17 cellular contexts compared by ENCODE assay signal in the genomic region with DNA sequence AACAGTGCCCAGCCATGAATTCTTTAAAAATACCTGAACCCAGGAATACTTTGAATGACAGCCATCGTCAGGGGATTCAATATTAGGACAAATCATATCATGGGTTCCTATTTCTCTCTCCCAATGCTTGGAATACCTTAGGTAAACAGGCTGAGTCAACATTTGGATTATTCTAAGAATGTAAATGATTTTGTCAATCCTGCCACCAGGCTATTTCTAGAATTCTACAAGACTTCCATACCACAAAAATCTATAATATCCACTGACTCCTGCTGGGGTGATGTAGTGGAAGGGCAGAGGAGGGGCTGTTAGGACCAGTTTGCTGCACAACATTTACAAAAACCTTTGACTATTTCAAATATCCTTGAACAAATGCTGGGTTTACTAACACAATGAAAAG.
DNase-seq lines count a peak whose midpoint lies in the region; ATAC-seq and TF ChIP-seq lines count a peak whose summit lies in the region.
"Had no signal": no experiment of that assay in that cellular context is flagged by ENCODE, and none has a peak within 500 bp of the region (broad histone marks: within the 10 kb centered on the region; RNA-seq: fewer than 3 reads in every experiment).

No MANE protein-coding gene starts in this region.

- no peaks in the 10 kb centered on the region for H3K9me2 ChIP-seq in hepatocyte (replicated peaks; ENCODE audit: insufficient read depth)

- peak overlapping the region; percentile 17 for H3K27ac ChIP-seq in RWPE2 (ENCODE audit: poor library complexity, severe bottlenecking)
- H3K27ac ChIP-seq in hepatocyte: peak overlapping the region; percentile 64
- peak overlapping the region; percentile 82 for H3K27ac ChIP-seq in skeletal muscle tissue (ENCODE audit: low read depth, low read length)
- H3K27ac ChIP-seq: colonic mucosa, neural progenitor cell had no signal

- H3K9me3 ChIP-seq in RWPE2 (ENCODE audit: severe bottlenecking): no peaks in the 10 kb centered on the region
- no peaks in the 10 kb centered on the region for H3K9me3 ChIP-seq in hepatocyte (ENCODE audit: low read depth)
- no peaks in the 10 kb centered on the region for H3K9me3 ChIP-seq in skeletal muscle tissue (ENCODE audit: control insufficient read depth in 3 of 3, low read length in 3 of 3)
- H3K9me3 ChIP-seq: colonic mucosa had no signal

- ATAC-seq in RWPE2 (ENCODE audit: low read depth) (peak; percentile 56), HG02798 (IDR thresholded peaks at IDR 0.05; ENCODE audit: poor library complexity, unreplicated experiment) (no peak)
- ATAC-seq: activated CD8-positive, alpha-beta memory T cell treated with anti-CD3 and anti-CD28 coated beads, Interleukin-2, amount 10 ng/mL, durations not matched to agents 7 days and 5 days; left colon had no signal

- H3K4me1 Mint-ChIP-seq in activated CD4-positive, alpha-beta memory T cell treated with anti-CD3 and anti-CD28 coated beads, Interleukin-2, amount 10 ng/mL, durations not matched to agents 7 days and 5 days: no peaks in the 10 kb centered on the region
- H3K4me1 Mint-ChIP-seq: activated CD8-positive, alpha-beta memory T cell treated with anti-CD3 and anti-CD28 coated beads, Interleukin-2, amount 10 ng/mL, durations not matched to agents 7 days and 5 days had no signal

- H3K9ac ChIP-seq in skeletal muscle tissue (ENCODE audit: low read depth in 1 of 3, low read length in 3 of 3): no peak overlapping the region
- H3K9ac ChIP-seq: neural progenitor cell had no signal

- no peaks in the 10 kb centered on the region for H3K27me3 ChIP-seq in RWPE2 (ENCODE audit: insufficient read depth, poor library complexity, severe bottlenecking)
- no peaks in the 10 kb centered on the region for H3K27me3 ChIP-seq in hepatocyte
- no peaks in the 10 kb centered on the region for H3K27me3 ChIP-seq in skeletal muscle tissue (ENCODE audit: control insufficient read depth in 3 of 3, insufficient read depth in 3 of 3, low read length in 3 of 3)
- H3K27me3 ChIP-seq: colonic mucosa, neural progenitor cell had no signal

- H3K4me1 ChIP-seq in RWPE2 (ENCODE audit: insufficient read depth, poor library complexity, severe bottlenecking) (peaks cover 34% of the 10 kb centered on the region), hepatocyte (ENCODE audit: insufficient read depth) (no peaks in the 10 kb centered on the region), skeletal muscle tissue (ENCODE audit: control insufficient read depth in 3 of 3, insufficient read depth in 3 of 3, low read length in 3 of 3) (peaks cover 6 to 24% (median 18%) of the 10 kb centered on the region in 3 donors)
- H3K4me1 ChIP-seq: colonic mucosa, neural progenitor cell had no signal

- H3K4me3 Mint-ChIP-seq in activated CD4-positive, alpha-beta memory T cell treated with anti-CD3 and anti-CD28 coated beads, Interleukin-2, amount 10 ng/mL, durations not matched to agents 7 days and 5 days: no peak overlapping the region
- H3K4me3 Mint-ChIP-seq: activated CD8-positive, alpha-beta memory T cell treated with anti-CD3 and anti-CD28 coated beads, Interleukin-2, amount 10 ng/mL, durations not matched to agents 7 days and 5 days; neural progenitor cell had no signal

- H3K79me2 ChIP-seq in hepatocyte: no peaks in the 10 kb centered on the region

- DNase-seq in AG08396 (ENCODE audit: low spot score) (peak; percentile 44), RWPE2 (ENCODE audit: low spot score) (no peak), hepatocyte (ENCODE audit: low spot score) (no peak), NCI-H526 (lab: John Stamatoyannopoulos, UW) (no peak), Kasumi-1 (lab: John Stamatoyannopoulos, UW) (no peak)
- DNase-seq in activated CD4-positive, alpha-beta memory T cell treated with anti-CD3 and anti-CD28 coated beads, Interleukin-2, amount 10 ng/mL, durations not matched to agents 7 days and 5 days: no peak
- DNase-seq: activated CD8-positive, alpha-beta memory T cell treated with anti-CD3 and anti-CD28 coated beads, Interleukin-2, amount 10 ng/mL, durations not matched to agents 7 days and 5 days; activated naive CD4-positive, alpha-beta T cell treated with anti-CD3 and anti-CD28 coated beads, Interleukin-2, amount 50 U/mL, for 16 hours; C1 segment of cervical spinal cord; colonic mucosa; left colon; NCI-H1417 treated with DMSO at 0.1 percent for 48 hours; NCI-H774; SHP77 had no signal

- TF ChIP-seq CTCF in RWPE2 (IDR thresholded peaks at IDR 0.05; ENCODE audit: poor library complexity, severe bottlenecking) (no peak), hepatocyte (IDR thresholded peaks at IDR 0.05; ENCODE audit: poor library complexity) (no peak)

- H3K27ac Mint-ChIP-seq in activated CD4-positive, alpha-beta memory T cell treated with anti-CD3 and anti-CD28 coated beads, Interleukin-2, amount 10 ng/mL, durations not matched to agents 7 days and 5 days: no peak overlapping the region
- H3K27ac Mint-ChIP-seq: activated CD8-positive, alpha-beta memory T cell treated with anti-CD3 and anti-CD28 coated beads, Interleukin-2, amount 10 ng/mL, durations not matched to agents 7 days and 5 days; neural progenitor cell had no signal

- H3K36me3 ChIP-seq in RWPE2 (ENCODE audit: low read depth) (peaks cover 56% of the 10 kb centered on the region), hepatocyte (replicated peaks; ENCODE audit: insufficient read depth, low read depth) (no peaks in the 10 kb centered on the region), skeletal muscle tissue (ENCODE audit: control insufficient read depth in 3 of 3, insufficient read depth in 3 of 3, low read length in 3 of 3) (peaks cover 0 to 4% (median 0%) of the 10 kb centered on the region in 3 donors)
- H3K36me3 ChIP-seq: colonic mucosa, neural progenitor cell had no signal

- no peak overlapping the region for H3K4me3 ChIP-seq in RWPE2 (ENCODE audit: severe bottlenecking)
- H3K4me3 ChIP-seq in hepatocyte: no peak overlapping the region
- H3K4me3 ChIP-seq in skeletal muscle tissue (ENCODE audit: low read length in 3 of 3): no peak overlapping the region
- H3K4me3 ChIP-seq: colonic mucosa, neural progenitor cell had no signal

- no peak overlapping the region for H2AFZ ChIP-seq in hepatocyte
- H2AFZ ChIP-seq: neural progenitor cell had no signal

- H4K20me1 ChIP-seq in hepatocyte (ENCODE audit: insufficient read depth, poor library complexity, severe bottlenecking): no peaks in the 10 kb centered on the region

- no peaks in the 10 kb centered on the region for H3K36me3 Mint-ChIP-seq in activated CD4-positive, alpha-beta memory T cell treated with anti-CD3 and anti-CD28 coated beads, Interleukin-2, amount 10 ng/mL, durations not matched to agents 7 days and 5 days (ENCODE audit: low read depth)
- H3K36me3 Mint-ChIP-seq: activated CD8-positive, alpha-beta memory T cell treated with anti-CD3 and anti-CD28 coated beads, Interleukin-2, amount 10 ng/mL, durations not matched to agents 7 days and 5 days had no signal

- POLR2A ChIA-PET in activated CD4-positive, alpha-beta memory T cell treated with anti-CD3 and anti-CD28 coated beads, Interleukin-2, amount 10 ng/mL, durations not matched to agents 7 days and 5 days (lab: Charles Lee): no interaction called here

- no peak overlapping the region for H3K4me2 ChIP-seq in hepatocyte
- H3K4me2 ChIP-seq: neural progenitor cell had no signal

- peaks cover 22% of the 10 kb centered on the region for H3K27me3 Mint-ChIP-seq in activated CD4-positive, alpha-beta memory T cell treated with anti-CD3 and anti-CD28 coated beads, Interleukin-2, amount 10 ng/mL, durations not matched to agents 7 days and 5 days

- WGBS in hepatocyte (ENCODE audit: low lambda C conversion rate, missing lambda C conversion rate): 84% methylated on average over 1 of the region's 1 CpG

- H3K9me3 Mint-ChIP-seq in activated CD4-positive, alpha-beta memory T cell treated with anti-CD3 and anti-CD28 coated beads, Interleukin-2, amount 10 ng/mL, durations not matched to agents 7 days and 5 days: no peaks in the 10 kb centered on the region

- CTCF ChIA-PET in activated CD4-positive, alpha-beta memory T cell treated with anti-CD3 and anti-CD28 coated beads, Interleukin-2, amount 10 ng/mL, durations not matched to agents 7 days and 5 days (lab: Charles Lee): no interaction called here

Comparison
In these comparisons a context has a peak if more than half of its experiments do, and no peak if none do; other contexts are left out.
1. H3K27ac ChIP-seq: peak in every context shown above with its lines; median percentile 82 in skeletal muscle tissue; 64 in hepatocyte; 17 in RWPE2.